Comparison of ENCODE assay signal across 9 cellular contexts in the genomic region with DNA sequence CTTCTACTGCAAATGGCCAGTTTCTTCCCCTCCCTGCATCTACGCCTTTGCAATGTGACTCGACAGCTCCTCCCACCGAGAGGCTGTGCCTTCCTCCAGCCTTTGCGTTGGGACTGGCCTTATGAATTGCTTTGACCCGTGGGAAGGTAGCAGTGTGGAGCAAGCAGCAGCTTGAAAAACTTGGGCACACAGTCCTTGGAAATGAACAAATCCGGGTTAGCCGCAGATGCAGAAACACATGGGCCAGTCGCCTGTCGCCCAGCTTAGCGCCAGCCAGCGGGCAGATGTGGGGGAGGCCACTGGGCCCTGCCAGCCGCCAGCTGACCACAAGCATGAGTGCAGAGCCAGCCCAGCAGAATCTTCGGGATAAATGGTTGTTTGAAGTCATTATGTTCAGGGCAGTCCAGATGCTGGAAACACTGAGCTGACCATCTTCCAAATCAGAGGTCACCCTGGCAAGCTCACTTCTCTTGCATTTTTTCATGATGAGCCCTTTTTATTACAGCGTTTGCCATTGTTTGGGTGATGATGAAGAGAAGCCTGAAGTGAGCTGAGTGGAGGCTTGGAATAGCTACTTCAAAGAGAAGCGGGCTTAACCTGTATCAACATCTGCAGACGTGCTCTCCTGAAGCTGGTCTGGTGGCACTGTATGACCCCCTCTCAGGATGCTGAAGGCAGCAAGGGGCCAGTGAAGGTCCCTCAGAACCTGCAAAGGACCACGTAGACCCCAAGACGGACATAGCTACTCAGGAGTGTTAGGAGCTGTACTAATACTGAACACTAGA. TPM values are rescaled to one million over a fixed set of nuclear protein-coding genes. Genes with fewer than 3 reads are reported as not detected.
DNase-seq lines count a peak whose midpoint lies in the region; ATAC-seq and TF ChIP-seq lines count a peak whose summit lies in the region.
"Had no signal": no experiment of that assay in that cellular context is flagged by ENCODE, and none has a peak within 500 bp of the region (broad histone marks: within the 10 kb centered on the region; RNA-seq: fewer than 3 reads in every experiment).

No MANE protein-coding gene starts in this region.

- no peak for TF ChIP-seq POLR2A in breast epithelium (IDR thresholded peaks at IDR 0.05)

- no peak for ATAC-seq in HG02763 (IDR thresholded peaks at IDR 0.05; ENCODE audit: unreplicated experiment)

- CTCF ChIA-PET in activated CD4-positive, alpha-beta memory T cell treated with anti-CD3 and anti-CD28 coated beads for 36 hours (lab: Charles Lee): interaction anchor here (0.6 to 2.8 kb wide), 6 partner anchors 9 to 388 kb away, joined by 4 to 13 read pairs (median 4); no protein-coding TSS in a partner anchor

- no peaks in the 10 kb centered on the region for H3K27me3 Mint-ChIP-seq in activated CD4-positive, alpha-beta memory T cell treated with anti-CD3 and anti-CD28 coated beads for 36 hours

- H3K4me3 Mint-ChIP-seq in activated CD4-positive, alpha-beta memory T cell treated with anti-CD3 and anti-CD28 coated beads for 36 hours: no peak overlapping the region
- H3K4me3 Mint-ChIP-seq: memory B cell had no signal

- H3K4me1 Mint-ChIP-seq in activated CD4-positive, alpha-beta memory T cell treated with anti-CD3 and anti-CD28 coated beads for 36 hours (ENCODE audit: low read depth): peaks cover 4% of the 10 kb centered on the region
- H3K4me1 Mint-ChIP-seq: memory B cell had no signal

- peak overlapping the region; percentile 78 to 85 for H3K27ac ChIP-seq in breast epithelium
- peak overlapping the region; percentile 59 for H3K27ac ChIP-seq in temporal lobe (ENCODE audit: low read depth, low read length)

- H3K27me3 ChIP-seq in breast epithelium: no peaks in the 10 kb centered on the region

- intact Hi-C loops in breast epithelium (cut with DNase I; ENCODE audit: low total_unique reads): no loop called here
- intact Hi-C loops in activated CD4-positive, alpha-beta memory T cell treated with anti-CD3 and anti-CD28 coated beads for 36 hours (cut with micrococcal nuclease): no loop called here

- TF ChIP-seq CTCF in HFF-Myc (IDR thresholded peaks at IDR 0.05; ENCODE audit: low read depth, low read length, missing control alignments) (no peak), breast epithelium (IDR thresholded peaks at IDR 0.05) (no peak)

- H3K9me3 Mint-ChIP-seq in activated CD4-positive, alpha-beta memory T cell treated with anti-CD3 and anti-CD28 coated beads for 36 hours: no peaks in the 10 kb centered on the region
- H3K9me3 Mint-ChIP-seq: memory B cell had no signal

- no peak overlapping the region for H3K27ac Mint-ChIP-seq in activated CD4-positive, alpha-beta memory T cell treated with anti-CD3 and anti-CD28 coated beads for 36 hours
- H3K27ac Mint-ChIP-seq: memory B cell had no signal

- H3K36me3 Mint-ChIP-seq in activated CD4-positive, alpha-beta memory T cell treated with anti-CD3 and anti-CD28 coated beads for 36 hours: peaks cover 22% of the 10 kb centered on the region

- no peak overlapping the region for H3K4me3 ChIP-seq in HFF-Myc (replicated peaks; ENCODE audit: low read depth, low read length)
- H3K4me3 ChIP-seq in breast epithelium: peak overlapping the region in 1 of 3 donors; percentile 40

- DNase-seq in HFF-Myc (ENCODE audit: extremely low read depth, low read depth): peak; percentile 51
- DNase-seq in breast epithelium (ENCODE audit: low spot score in 2 of 2): peak in 1 of 2 donors; percentile 77
- DNase-seq in islet precursor cell: peak; percentile 64
- DNase-seq in stimulated activated CD4-positive, alpha-beta T cell treated with anti-CD3 and anti-CD28 coated beads, Interleukin-1b, Interleukin-23, amount 100 ng/mL, for 48 hours: no peak
- no peak for DNase-seq in activated CD4-positive, alpha-beta memory T cell treated with anti-CD3 and anti-CD28 coated beads for 36 hours
- DNase-seq in DMS79 treated with DMSO at 0.1 percent for 48 hours (lab: John Stamatoyannopoulos, UW): no peak

- POLR2A ChIA-PET in activated CD4-positive, alpha-beta memory T cell treated with anti-CD3 and anti-CD28 coated beads for 36 hours (lab: Charles Lee): interaction anchor here (1.0 to 1.3 kb wide), 2 partner anchors 12 to 27 kb away, joined by 3 read pairs; no protein-coding TSS in a partner anchor

- no peaks in the 10 kb centered on the region for H3K9me3 ChIP-seq in breast epithelium

- peaks cover 15% of the 10 kb centered on the region for H3K36me3 ChIP-seq in breast epithelium

- H3K4me1 ChIP-seq in breast epithelium: peaks cover 5 to 10% of the 10 kb centered on the region in 2 donors

RNA-seq across cellular contexts. Expression of gene SELENOS, which starts 9.8 kb away (rescaled TPM):
- 10 to 100 TPM; 56.1 to 76.8 (median 76.4) TPM for total RNA-seq in breast epithelium
- 30.2 TPM for total RNA-seq in temporal lobe
- 10 to 100 TPM; 30.9 to 31.7 TPM for total RNA-seq in activated CD4-positive, alpha-beta memory T cell treated with anti-CD3 and anti-CD28 coated beads for 36 hours

RNA-seq across cellular contexts. Expression of gene CHSY1, which starts 15.7 kb away (rescaled TPM):
- 10 to 100 TPM; 22.6 to 36.7 (median 33.4) TPM for total RNA-seq in breast epithelium
- total RNA-seq in temporal lobe: 18.7 TPM
- 10 to 100 TPM; 34.8 to 36.3 TPM for total RNA-seq in activated CD4-positive, alpha-beta memory T cell treated with anti-CD3 and anti-CD28 coated beads for 36 hours

RNA-seq across cellular contexts. Expression of gene SNRPA1, which starts 27.5 kb away (rescaled TPM):
- total RNA-seq in breast epithelium (10 to 100 TPM; 26.4 to 51.1 (median 44.3) TPM), temporal lobe (17.7 TPM)
- 100 to 1,000 TPM; 167 to 173 TPM for total RNA-seq in activated CD4-positive, alpha-beta memory T cell treated with anti-CD3 and anti-CD28 coated beads for 36 hours

Comparison
In these comparisons a context has a peak if more than half of its experiments do, and no peak if none do; other contexts are left out.
1. DNase-seq: peak in HFF-Myc (single experiment) and islet precursor cell (single experiment); none in stimulated activated CD4-positive, alpha-beta T cell treated with anti-CD3 and anti-CD28 coated beads, Interleukin-1b, Interleukin-23, amount 100 ng/mL, for 48 hours (single experiment), activated CD4-positive, alpha-beta memory T cell treated with anti-CD3 and anti-CD28 coated beads for 36 hours (single experiment) and DMS79 treated with DMSO at 0.1 percent for 48 hours (single experiment).